Comparison of ENCODE assay signal across 11 cellular contexts in genomic region chr1:86933562-86934377, GRCh38. TPM values are rescaled to one million over a fixed set of nuclear protein-coding genes. Genes with fewer than 3 reads are reported as not detected.
DNase-seq lines count a peak whose midpoint lies in the region; ATAC-seq and TF ChIP-seq lines count a peak whose summit lies in the region.
"Had no signal": no experiment of that assay in that cellular context is flagged by ENCODE, and none has a peak within 500 bp of the region (broad histone marks: within the 10 kb centered on the region; RNA-seq: fewer than 3 reads in every experiment).

No MANE protein-coding gene starts in this region.

- H3K36me3 ChIP-seq in lower lobe of right lung (no peaks in the 10 kb centered on the region), suprapubic skin (no peaks in the 10 kb centered on the region), MG63 (no peaks in the 10 kb centered on the region)
- H3K36me3 ChIP-seq in effector memory CD4-positive, alpha-beta T cell (ENCODE audit: control insufficient read depth, insufficient read depth, low read length): no peaks in the 10 kb centered on the region

- ATAC-seq in lower lobe of right lung: no peak
- ATAC-seq: body of pancreas had no signal

- WGBS in suprapubic skin: 85% methylated on average over 7 of the region's 7 CpGs

- no peak overlapping the region for H3K27ac ChIP-seq in lower lobe of right lung
- no peak overlapping the region for H3K27ac ChIP-seq in effector memory CD4-positive, alpha-beta T cell (ENCODE audit: insufficient read depth, low read length, poor library complexity, severe bottlenecking)
- H3K27ac ChIP-seq in suprapubic skin: no peak overlapping the region
- H3K27ac ChIP-seq: body of pancreas, epithelial cell of prostate had no signal

- H3K27me3 ChIP-seq in lower lobe of right lung (ENCODE audit: low read depth): no peaks in the 10 kb centered on the region
- H3K27me3 ChIP-seq in effector memory CD4-positive, alpha-beta T cell (replicated peaks; ENCODE audit: control insufficient read depth, insufficient read depth, low read length, poor library complexity, severe bottlenecking): no peaks in the 10 kb centered on the region
- H3K27me3 ChIP-seq in suprapubic skin: no peaks in the 10 kb centered on the region
- H3K27me3 ChIP-seq in MG63: no peaks in the 10 kb centered on the region
- H3K27me3 ChIP-seq: body of pancreas had no signal

- DNase-seq in COR-L47 (lab: John Stamatoyannopoulos, UW): peak; percentile 12
- DNase-seq in Jurkat, Clone E6-1 (ENCODE audit: low read depth, low spot score): peak; percentile 65
- peak; percentile 14 for DNase-seq in amniotic epithelial cell (ENCODE audit: low read depth)
- peak; percentile 46 for DNase-seq in left kidney (ENCODE audit: low read depth, low spot score)
- DNase-seq in lower lobe of right lung: no peak
- DNase-seq in effector memory CD4-positive, alpha-beta T cell: no peak
- no peak for DNase-seq in suprapubic skin (ENCODE audit: low spot score in 2 of 2)
- no peak for DNase-seq in MG63
- DNase-seq: body of pancreas, T1000 had no signal

- no peaks in the 10 kb centered on the region for H3K9me3 ChIP-seq in lower lobe of right lung
- H3K9me3 ChIP-seq in effector memory CD4-positive, alpha-beta T cell (ENCODE audit: control insufficient read depth, low read length): no peaks in the 10 kb centered on the region
- no peaks in the 10 kb centered on the region for H3K9me3 ChIP-seq in suprapubic skin
- no peaks in the 10 kb centered on the region for H3K9me3 ChIP-seq in MG63
- H3K9me3 ChIP-seq: body of pancreas had no signal

- no peak for TF ChIP-seq POLR2A in suprapubic skin (IDR thresholded peaks at IDR 0.05)

- TF ChIP-seq EP300 in suprapubic skin (IDR thresholded peaks at IDR 0.05): no peak

- H3K4me1 ChIP-seq in lower lobe of right lung (no peaks in the 10 kb centered on the region), suprapubic skin (no peaks in the 10 kb centered on the region)
- no peaks in the 10 kb centered on the region for H3K4me1 ChIP-seq in effector memory CD4-positive, alpha-beta T cell (ENCODE audit: control insufficient read depth, insufficient read depth, low read length, poor library complexity, severe bottlenecking)

- intact Hi-C loops in lower lobe of right lung (cut with DNase I): no loop called here

- H3K4me3 ChIP-seq in Jurkat, Clone E6-1 (ENCODE audit: low read length): no peak overlapping the region
- H3K4me3 ChIP-seq in lower lobe of right lung (no peak overlapping the region), suprapubic skin (no peak overlapping the region), MG63 (no peak overlapping the region)
- H3K4me3 ChIP-seq in effector memory CD4-positive, alpha-beta T cell (ENCODE audit: insufficient read depth, low read depth, low read length, poor library complexity, severe bottlenecking): no peak overlapping the region
- H3K4me3 ChIP-seq: body of pancreas had no signal

- TF ChIP-seq CTCF in lower lobe of right lung (IDR thresholded peaks at IDR 0.05) (no peak), suprapubic skin (IDR thresholded peaks at IDR 0.05) (no peak)

RNA-seq across cellular contexts. Expression of gene HS2ST1, which starts 19.3 kb away (rescaled TPM):
- polyA plus RNA-seq in Jurkat, Clone E6-1 (2012; ENCODE audit: insufficient read depth, insufficient read length): 33.2 TPM
- total RNA-seq in lower lobe of right lung: 19.0 TPM
- total RNA-seq in suprapubic skin: 10 to 100 TPM in 2 of 4 donors, 1 to 10 TPM in 2; 6.3 to 11.7 (median 10.3) TPM
- total RNA-seq in MG63 (2014; rRNA removed; shearing (Covaris generic); ENCODE audit: low replicate concordance): 7.8 and 17.4 TPM in 2 replicates

RNA-seq across cellular contexts. Expression of gene SELENOF, which starts 19.8 kb away (rescaled TPM):
- polyA plus RNA-seq in Jurkat, Clone E6-1 (2012; ENCODE audit: insufficient read depth, insufficient read length): 227 TPM
- total RNA-seq in lower lobe of right lung: 197 TPM
- 10 to 100 TPM; 49.6 to 96.4 (median 88.7) TPM for total RNA-seq in suprapubic skin
- total RNA-seq in MG63 (2014; rRNA removed; shearing (Covaris generic); ENCODE audit: low replicate concordance): 202 and 203 TPM in 2 replicates

Comparison
In these comparisons a context has a peak if more than half of its experiments do, and no peak if none do; other contexts are left out.
1. DNase-seq: peak in COR-L47 (single experiment), Jurkat, Clone E6-1 (single experiment), amniotic epithelial cell (single experiment) and left kidney (single experiment); none in lower lobe of right lung (single experiment), effector memory CD4-positive, alpha-beta T cell (0 of 3), suprapubic skin (0 of 2) and MG63 (single experiment).